In genomic region chr3:10955694-10956453, GRCh38 we compare ENCODE assay signal across 21 cellular contexts. TPM values are rescaled to one million over a fixed set of nuclear protein-coding genes. Genes with fewer than 3 reads are reported as not detected.
DNase-seq lines count a peak whose midpoint lies in the region; ATAC-seq and TF ChIP-seq lines count a peak whose summit lies in the region.
"Had no signal": no experiment of that assay in that cellular context is flagged by ENCODE, and none has a peak within 500 bp of the region (broad histone marks: within the 10 kb centered on the region; RNA-seq: fewer than 3 reads in every experiment).

No MANE protein-coding gene starts in this region.

- intact Hi-C loops in heart left ventricle (cut with DNase I) (loop anchor here in 2 of 10 donors (5.0 to 10.0 kb wide), 2 partner anchors 36 to 201 kb away; partner anchors contain the start of gene SLC6A1 (in 1 of the 2)), testis (cut with DNase I; ENCODE audit: low total_unique reads) (no loop called here)
- intact Hi-C loops in naive thymus-derived CD4-positive, alpha-beta T cell (cut with micrococcal nuclease) = no loop called here

- POLR2A ChIA-PET in naive thymus-derived CD4-positive, alpha-beta T cell (lab: Charles Lee) = no interaction called here

- TF ChIP-seq CTCF in astrocyte of the cerebellum (IDR thresholded peaks at IDR 0.05; ENCODE audit: low read depth, low read length, missing control alignments) = no peak
- TF ChIP-seq CTCF in heart left ventricle (IDR thresholded peaks at IDR 0.05) = no peak
- TF ChIP-seq CTCF in nephron (IDR thresholded peaks at IDR 0.05; ENCODE audit: unreplicated experiment in 3 of 3) = no peak
- TF ChIP-seq CTCF in testis (IDR thresholded peaks at IDR 0.05) = no peak

- in situ Hi-C loops in astrocyte of the cerebellum (cut with HindIII; ENCODE audit: low sequenced_read_pairs) = loop anchor here (5.0 kb wide), 1 partner anchor 49 kb away; no protein-coding TSS in a partner anchor

- H3K4me1 ChIP-seq in heart left ventricle (peaks cover 0 to 39% (median 22%) of the 10 kb centered on the region in 12 donors), testis (peaks cover 34% of the 10 kb centered on the region)
- no peaks in the 10 kb centered on the region for H3K4me1 ChIP-seq in naive thymus-derived CD4-positive, alpha-beta T cell (ENCODE audit: control insufficient read depth in 2 of 2, insufficient read depth in 2 of 2, low read length in 2 of 2)

- H3K36me3 ChIP-seq in heart left ventricle (no peaks in the 10 kb centered on the region), testis (ENCODE audit: low read depth, missing control alignments) (no peaks in the 10 kb centered on the region)
- no peaks in the 10 kb centered on the region for H3K36me3 ChIP-seq in naive thymus-derived CD4-positive, alpha-beta T cell (ENCODE audit: control insufficient read depth in 2 of 3, insufficient read depth in 3 of 3, low read length in 3 of 3)
- H3K36me3 ChIP-seq: brain microvascular endothelial cell had no signal

- 48 to 69% (median 62%) methylated on average over 15 of the region's 15 CpGs for WGBS in heart left ventricle, 4 donors
- 45 to 65% methylated on average over 12 to 15 of the region's 15 CpGs for WGBS in testis, 2 donors

- no peaks in the 10 kb centered on the region for H3K9me3 Mint-ChIP-seq in nephron
- H3K9me3 Mint-ChIP-seq in naive thymus-derived CD4-positive, alpha-beta T cell = no peaks in the 10 kb centered on the region
- H3K9me3 Mint-ChIP-seq: activated CD4-positive, alpha-beta T cell treated with anti-CD3 and anti-CD28 coated beads, Interleukin-2, amount 10 ng/mL, durations not matched to agents 24 days and 14 days; activated naive CD8-positive, alpha-beta T cell treated with anti-CD3 and anti-CD28 coated beads, Interleukin-2, amount 10 ng/mL, durations not matched to agents 7 days and 5 days had no signal

- H3K27me3 ChIP-seq in heart left ventricle (peaks cover 0 to 15% (median 0%) of the 10 kb centered on the region in 9 donors), testis (no peaks in the 10 kb centered on the region)
- H3K27me3 ChIP-seq in naive thymus-derived CD4-positive, alpha-beta T cell (ENCODE audit: control insufficient read depth in 2 of 2, insufficient read depth in 2 of 2, low read length in 2 of 2) = no peaks in the 10 kb centered on the region

- DNase-seq in astrocyte of the cerebellum (ENCODE audit: low read depth) (peak; percentile 37), heart left ventricle (peak; percentile 58 to 76 (median 68)), testis (peak; percentile 63), NCI-H1092 treated with DMSO at 0.1 percent for 48 hours (lab: John Stamatoyannopoulos, UW) (no peak)
- DNase-seq in naive thymus-derived CD4-positive, alpha-beta T cell = no peak
- no peak for DNase-seq in stimulated activated CD4-positive, alpha-beta T cell treated with anti-CD3 and anti-CD28 coated beads, Interleukin-4, amount 100 ng/mL, for 4 hours
- DNase-seq: activated CD4-positive, alpha-beta T cell treated with anti-CD3 and anti-CD28 coated beads, Interleukin-2, amount 10 ng/mL, durations not matched to agents 24 days and 14 days; activated naive CD8-positive, alpha-beta T cell treated with anti-CD3 and anti-CD28 coated beads, Interleukin-2, amount 10 ng/mL, durations not matched to agents 7 days and 5 days; brain microvascular endothelial cell; cortex of kidney; GOT3; NCI-H1092; NCI-H1930; T-helper 1 cell had no signal

- peak overlapping the region in 7 of 12 donors; percentile 42 to 90 (median 66) for H3K27ac ChIP-seq in heart left ventricle
- H3K27ac ChIP-seq in testis = peak overlapping the region; percentile 48 to 50
- H3K27ac ChIP-seq in naive thymus-derived CD4-positive, alpha-beta T cell (ENCODE audit: low read depth, low read length) = no peak overlapping the region
- H3K27ac ChIP-seq: brain microvascular endothelial cell, HL-60, VCaP had no signal

- H3K27ac Mint-ChIP-seq in nephron = peak overlapping the region in 2 of 3 experiments; percentile 5 to 42
- no peak overlapping the region for H3K27ac Mint-ChIP-seq in naive thymus-derived CD4-positive, alpha-beta T cell
- H3K27ac Mint-ChIP-seq: activated CD4-positive, alpha-beta T cell treated with anti-CD3 and anti-CD28 coated beads, Interleukin-2, amount 10 ng/mL, durations not matched to agents 24 days and 14 days; activated naive CD8-positive, alpha-beta T cell treated with anti-CD3 and anti-CD28 coated beads, Interleukin-2, amount 10 ng/mL, durations not matched to agents 7 days and 5 days; CD14-positive monocyte had no signal

- TF ChIP-seq POLR2A in heart left ventricle (IDR thresholded peaks at IDR 0.05) (no peak), testis (IDR thresholded peaks at IDR 0.05) (no peak)

- ATAC-seq in heart left ventricle (peak; percentile 52 to 86 (median 82)), HG03378 (IDR thresholded peaks at IDR 0.05; ENCODE audit: unreplicated experiment) (no peak)
- ATAC-seq in naive thymus-derived CD4-positive, alpha-beta T cell = no peak
- ATAC-seq: HepG2 had no signal

- H3K4me3 Mint-ChIP-seq in nephron = no peak overlapping the region
- H3K4me3 Mint-ChIP-seq in naive thymus-derived CD4-positive, alpha-beta T cell = no peak overlapping the region
- H3K4me3 Mint-ChIP-seq: activated CD4-positive, alpha-beta T cell treated with anti-CD3 and anti-CD28 coated beads, Interleukin-2, amount 10 ng/mL, durations not matched to agents 24 days and 14 days; activated naive CD8-positive, alpha-beta T cell treated with anti-CD3 and anti-CD28 coated beads, Interleukin-2, amount 10 ng/mL, durations not matched to agents 7 days and 5 days; CD14-positive monocyte had no signal

- no peaks in the 10 kb centered on the region for H3K36me3 Mint-ChIP-seq in nephron (ENCODE audit: low read depth)
- no peaks in the 10 kb centered on the region for H3K36me3 Mint-ChIP-seq in naive thymus-derived CD4-positive, alpha-beta T cell
- H3K36me3 Mint-ChIP-seq: activated naive CD8-positive, alpha-beta T cell treated with anti-CD3 and anti-CD28 coated beads, Interleukin-2, amount 10 ng/mL, durations not matched to agents 7 days and 5 days; CD14-positive monocyte had no signal

- CTCF ChIA-PET in naive thymus-derived CD4-positive, alpha-beta T cell (lab: Charles Lee) = no interaction called here

- H3K4me1 Mint-ChIP-seq in nephron = peaks cover 27% of the 10 kb centered on the region
- no peaks in the 10 kb centered on the region for H3K4me1 Mint-ChIP-seq in naive thymus-derived CD4-positive, alpha-beta T cell
- H3K4me1 Mint-ChIP-seq: activated CD4-positive, alpha-beta T cell treated with anti-CD3 and anti-CD28 coated beads, Interleukin-2, amount 10 ng/mL, durations not matched to agents 24 days and 14 days; activated naive CD8-positive, alpha-beta T cell treated with anti-CD3 and anti-CD28 coated beads, Interleukin-2, amount 10 ng/mL, durations not matched to agents 7 days and 5 days; CD14-positive monocyte had no signal

- no peaks in the 10 kb centered on the region for H3K9me3 ChIP-seq in heart left ventricle
- no peaks in the 10 kb centered on the region for H3K9me3 ChIP-seq in testis
- H3K9me3 ChIP-seq in naive thymus-derived CD4-positive, alpha-beta T cell (ENCODE audit: control insufficient read depth in 2 of 3, low read length in 3 of 3) = no peaks in the 10 kb centered on the region

- no peak overlapping the region for H3K4me3 ChIP-seq in astrocyte of the cerebellum (ENCODE audit: low read depth, low read length)
- H3K4me3 ChIP-seq in heart left ventricle = no peak overlapping the region
- H3K4me3 ChIP-seq in testis = no peak overlapping the region
- no peak overlapping the region for H3K4me3 ChIP-seq in naive thymus-derived CD4-positive, alpha-beta T cell (ENCODE audit: low read length)

- H3K27me3 Mint-ChIP-seq in nephron (ENCODE audit: low read depth) = peaks cover 53% of the 10 kb centered on the region
- H3K27me3 Mint-ChIP-seq in naive thymus-derived CD4-positive, alpha-beta T cell = peaks cover 0 to 21% (median 7%) of the 10 kb centered on the region in 5 donors
- H3K27me3 Mint-ChIP-seq: activated CD4-positive, alpha-beta T cell treated with anti-CD3 and anti-CD28 coated beads, Interleukin-2, amount 10 ng/mL, durations not matched to agents 24 days and 14 days; activated naive CD8-positive, alpha-beta T cell treated with anti-CD3 and anti-CD28 coated beads, Interleukin-2, amount 10 ng/mL, durations not matched to agents 7 days and 5 days had no signal

RNA-seq across cellular contexts. Expression of gene SLC6A1, which starts 36.7 kb away (rescaled TPM):
- total RNA-seq in heart left ventricle (1 to 10 TPM in 7 of 9 donors, under 1 TPM in 2; 0.40 to 3.1 (median 1.2) TPM), testis (10 to 100 TPM; 13.9 to 14.7 TPM)
- polyA plus RNA-seq in heart left ventricle (1 to 10 TPM in 1 of 2 donors, under 1 TPM in 1; 0.65 to 1.6 TPM), testis (ENCODE audit: insufficient read depth, low read depth, low replicate concordance) (14.4 TPM)
- not detected for total RNA-seq in naive thymus-derived CD4-positive, alpha-beta T cell
- polyA plus RNA-seq in naive thymus-derived CD4-positive, alpha-beta T cell = not detected
- total RNA-seq: activated CD4-positive, alpha-beta T cell treated with anti-CD3 and anti-CD28 coated beads, Interleukin-2, amount 10 ng/mL, durations not matched to agents 24 days and 14 days; activated naive CD8-positive, alpha-beta T cell treated with anti-CD3 and anti-CD28 coated beads, Interleukin-2, amount 10 ng/mL, durations not matched to agents 7 days and 5 days; fibroblast of lung; HepG2 had no signal
- polyA plus RNA-seq: CD14-positive monocyte, fibroblast of lung, HepG2 had no signal

Comparison
In these comparisons a context has a peak if more than half of its experiments do, and no peak if none do; other contexts are left out.
1. DNase-seq: peak in astrocyte of the cerebellum (single experiment), heart left ventricle (5 of 5) and testis (single experiment); none in naive thymus-derived CD4-positive, alpha-beta T cell (0 of 9), stimulated activated CD4-positive, alpha-beta T cell treated with anti-CD3 and anti-CD28 coated beads, Interleukin-4, amount 100 ng/mL, for 4 hours (0 of 2) and NCI-H1092 treated with DMSO at 0.1 percent for 48 hours (single experiment).
2. ATAC-seq: peak in heart left ventricle (4 of 4); none in naive thymus-derived CD4-positive, alpha-beta T cell (single experiment) and HG03378 (single experiment).
3. H3K27ac Mint-ChIP-seq: peak in nephron (2 of 3); none in naive thymus-derived CD4-positive, alpha-beta T cell (0 of 9).